9 cellular contexts compared by ENCODE assay signal in genomic region chr4:143355540-143356217, GRCh38. TPM values are rescaled to one million over a fixed set of nuclear protein-coding genes. Genes with fewer than 3 reads are reported as not detected.
DNase-seq lines count a peak whose midpoint lies in the region; TF ChIP-seq lines count a peak whose summit lies in the region.
"Had no signal": no experiment of that assay in that cellular context is flagged by ENCODE, and none has a peak within 500 bp of the region (broad histone marks: within the 10 kb centered on the region; RNA-seq: fewer than 3 reads in every experiment).

No MANE protein-coding gene starts in this region.

- no peak for TF ChIP-seq CTCF in fibroblast of the aortic adventitia (IDR thresholded peaks at IDR 0.05; ENCODE audit: insufficient read depth, low read length)

- H3K4me3 ChIP-seq in fibroblast of the aortic adventitia (ENCODE audit: low read depth, low read length), result no peak overlapping the region

- DNase-seq in EL (peak; percentile 29), RPMI7951 (ENCODE audit: low read depth) (peak; percentile 31), fibroblast of the aortic adventitia (ENCODE audit: low read depth) (peak; percentile 56), renal cortical epithelial cell (ENCODE audit: low read depth) (peak; percentile 89), T-helper 2 cell (no peak), NCI-H1105 (lab: John Stamatoyannopoulos, UW) (no peak), NCI-H2107 (lab: John Stamatoyannopoulos, UW) (no peak), C1 segment of cervical spinal cord (lab: John Stamatoyannopoulos, UW) (no peak)
- DNase-seq: NCI-H1417 treated with DMSO at 0.1 percent for 48 hours had no signal

RNA-seq across cellular contexts. Expression of gene GAB1, which starts 19.0 kb away (rescaled TPM):
- 6.2 and 11.5 TPM in 2 replicates for total RNA-seq in RPMI7951 (2014; rRNA removed; shearing (Covaris generic))
- total RNA-seq in fibroblast of the aortic adventitia (ENCODE audit: low replicate concordance), result 22.8 and 49.3 TPM in 2 replicates
- 12.0 and 13.2 TPM in 2 replicates for total RNA-seq in renal cortical epithelial cell

Comparison
In these comparisons a context has a peak if more than half of its experiments do, and no peak if none do; other contexts are left out.
1. DNase-seq: peak in EL (single experiment), RPMI7951 (single experiment), fibroblast of the aortic adventitia (single experiment) and renal cortical epithelial cell (single experiment); none in T-helper 2 cell (0 of 5), NCI-H1105 (single experiment), NCI-H2107 (single experiment) and C1 segment of cervical spinal cord (0 of 14).